In genomic region chr6:88725111-88725711, GRCh38 we compare ENCODE assay signal across 10 cellular contexts.
A peak's percentile ranks its signal among the peaks of the same experiment; 100 is the strongest.
DNase-seq lines count a peak whose midpoint lies in the region; ATAC-seq and TF ChIP-seq lines count a peak whose summit lies in the region.
"Had no signal": no experiment of that assay in that cellular context is flagged by ENCODE, and none has a peak within 500 bp of the region (broad histone marks: within the 10 kb centered on the region; RNA-seq: fewer than 3 reads in every experiment).

No MANE protein-coding gene starts in this region.

- H3K27ac ChIP-seq in SK-N-SH (ENCODE audit: low read depth in 2 of 2, low read length in 1 of 2) (no peak overlapping the region), PC-3 (ENCODE audit: low read length) (no peak overlapping the region), aorta (ENCODE audit: low read depth in 1 of 2, low read length in 2 of 2) (no peak overlapping the region)
- H3K27ac ChIP-seq: BLaER1 treated with 17β-estradiol and CSF1 and Interleukin-3, amounts not matched to agents 10 nM and 100 nM; esophagus squamous epithelium had no signal

- no peaks in the 10 kb centered on the region for H3K9me3 ChIP-seq in SK-N-SH
- H3K9me3 ChIP-seq in PC-3 (ENCODE audit: low read length): no peaks in the 10 kb centered on the region
- H3K9me3 ChIP-seq in aorta (ENCODE audit: control insufficient read depth, low read length): no peaks in the 10 kb centered on the region
- H3K9me3 ChIP-seq: BLaER1 treated with 17β-estradiol and CSF1 and Interleukin-3, amounts not matched to agents 10 nM and 100 nM; esophagus squamous epithelium had no signal

- no peak overlapping the region for H3K27ac Mint-ChIP-seq in glutamatergic neuron (ENCODE audit: unreplicated experiment)

- no peaks in the 10 kb centered on the region for H3K36me3 ChIP-seq in SK-N-SH (replicated peaks in 1 of 2; ENCODE audit: control insufficient read depth in 1 of 2, insufficient read depth in 2 of 2, low read length in 1 of 2)
- no peaks in the 10 kb centered on the region for H3K36me3 ChIP-seq in PC-3 (ENCODE audit: low read depth, low read length)
- no peaks in the 10 kb centered on the region for H3K36me3 ChIP-seq in aorta (ENCODE audit: control insufficient read depth in 1 of 2, insufficient read depth in 2 of 2, low read length in 1 of 2)
- H3K36me3 ChIP-seq: BLaER1 treated with 17β-estradiol and CSF1 and Interleukin-3, amounts not matched to agents 10 nM and 100 nM; esophagus squamous epithelium had no signal

- BruUV-seq in PC-3 (replicated peaks; lab: Mats Ljungman, UMichigan): no TSS peak

- DNase-seq in SK-N-SH (peak; percentile 15), PC-3 (no peak), glutamatergic neuron (peak; percentile 81), aorta (no peak), NCI-H2227 (lab: John Stamatoyannopoulos, UW; ENCODE audit: unreplicated experiment) (no peak), midbrain (lab: John Stamatoyannopoulos, UW) (no peak)
- DNase-seq in stimulated activated CD4-positive, alpha-beta T cell treated with anti-CD3 and anti-CD28 coated beads, Interleukin-2, amount 100 ng/mL, for 4 hours (ENCODE audit: low read depth): peak; percentile 6
- DNase-seq: esophagus squamous epithelium had no signal

- ATAC-seq in SK-N-SH treated with all-trans-retinoic acid at 6 μM for 48 hours: no peak
- ATAC-seq in PC-3: no peak
- ATAC-seq in aorta (ENCODE audit: low FRiP score): no peak

- H3K27me3 ChIP-seq in SK-N-SH (ENCODE audit: insufficient read depth) (no peaks in the 10 kb centered on the region), PC-3 (ENCODE audit: low read length) (no peaks in the 10 kb centered on the region), aorta (ENCODE audit: control insufficient read depth in 1 of 2, insufficient read depth in 2 of 2, low read length in 1 of 2) (no peaks in the 10 kb centered on the region)
- H3K27me3 ChIP-seq: BLaER1 treated with 17β-estradiol and CSF1 and Interleukin-3, amounts not matched to agents 10 nM and 100 nM; esophagus squamous epithelium had no signal

- CTCF ChIA-PET in SK-N-SH (lab: Yijun Ruan, JAX) (interaction anchor here (0.7 kb wide), 1 partner anchor 139 kb away, joined by 3 read pairs; no protein-coding TSS in a partner anchor), PC-3 (lab: Charles Lee) (no interaction called here)

- no peaks in the 10 kb centered on the region for H3K9me2 ChIP-seq in SK-N-SH
- H3K9me2 ChIP-seq in PC-3 (replicated peaks; ENCODE audit: low read length): no peaks in the 10 kb centered on the region

- no peaks in the 10 kb centered on the region for H3K79me2 ChIP-seq in SK-N-SH (ENCODE audit: insufficient read depth)
- H3K79me2 ChIP-seq in PC-3 (ENCODE audit: low read length): no peaks in the 10 kb centered on the region

- no peaks in the 10 kb centered on the region for H3F3A ChIP-seq in SK-N-SH (replicated peaks; ENCODE audit: insufficient read depth)
- H3F3A ChIP-seq in PC-3 (ENCODE audit: low read length, unreplicated experiment): no peaks in the 10 kb centered on the region

- intact Hi-C loops in PC-3 (cut with micrococcal nuclease) (no loop called here), aorta (cut with DNase I) (no loop called here)

- H3K36me3 Mint-ChIP-seq in glutamatergic neuron (ENCODE audit: unreplicated experiment): no peaks in the 10 kb centered on the region

- 91% methylated on average over 11 of the region's 11 CpGs for WGBS in SK-N-SH (ENCODE audit: low lambda C conversion rate)
- 55 to 65% methylated on average over 11 of the region's 11 CpGs for WGBS in aorta, 2 donors

- H3K4me1 ChIP-seq in SK-N-SH (ENCODE audit: control insufficient read depth in 1 of 2, insufficient read depth in 2 of 2, low read depth in 1 of 2, low read length in 1 of 2) (no peaks in the 10 kb centered on the region), PC-3 (ENCODE audit: insufficient read depth, low read length) (peaks cover 1% of the 10 kb centered on the region), aorta (ENCODE audit: control insufficient read depth in 1 of 2, insufficient read depth in 2 of 2, low read length in 2 of 2) (no peaks in the 10 kb centered on the region)
- H3K4me1 ChIP-seq: BLaER1 treated with 17β-estradiol and CSF1 and Interleukin-3, amounts not matched to agents 10 nM and 100 nM; esophagus squamous epithelium had no signal

- H2AFZ ChIP-seq in SK-N-SH (ENCODE audit: low read depth) (no peak overlapping the region), PC-3 (ENCODE audit: low read length) (no peak overlapping the region)

- TF ChIP-seq EP300 in SK-N-SH (IDR thresholded peaks at IDR 0.05; ENCODE audit: borderline replicate concordance in 1 of 2, low read depth in 1 of 2, low read length in 1 of 2): no peak

- H3K4me3 ChIP-seq in SK-N-SH (ENCODE audit: low read depth in 2 of 2, low read length in 1 of 2) (no peak overlapping the region), PC-3 (ENCODE audit: low read length) (no peak overlapping the region), aorta (ENCODE audit: low read length in 2 of 2) (no peak overlapping the region)
- H3K4me3 ChIP-seq: BLaER1 treated with 17β-estradiol and CSF1 and Interleukin-3, amounts not matched to agents 10 nM and 100 nM; esophagus squamous epithelium had no signal

- peaks cover 1% of the 10 kb centered on the region for H3K9me3 Mint-ChIP-seq in glutamatergic neuron (ENCODE audit: unreplicated experiment)

- no peak overlapping the region for H3K9ac ChIP-seq in SK-N-SH
- H3K9ac ChIP-seq in PC-3 (ENCODE audit: low read length): no peak overlapping the region
- H3K9ac ChIP-seq: BLaER1 treated with 17β-estradiol and CSF1 and Interleukin-3, amounts not matched to agents 10 nM and 100 nM had no signal

- peak; percentile 13; the same call in 1 of the 2 replicates for TF ChIP-seq RAD21 in SK-N-SH (IDR thresholded peaks at IDR 0.05; ENCODE audit: low read length)

- POLR2A ChIA-PET in SK-N-SH (lab: Yijun Ruan, JAX) (no interaction called here), PC-3 (lab: Charles Lee; ENCODE audit: unreplicated experiment) (no interaction called here)

- TF ChIP-seq CTCF in SK-N-SH (IDR thresholded peaks at IDR 0.05) (peak; percentile 33), PC-3 (conservative IDR thresholded peaks at IDR 0.05; ENCODE audit: low read depth, low read length) (peak; percentile 29; the same call in 1 of the 2 replicates), glutamatergic neuron (IDR thresholded peaks at IDR 0.05; ENCODE audit: partially characterized antibody, unreplicated experiment) (peak; percentile 63)

- peaks cover 16% of the 10 kb centered on the region for H3K4me1 Mint-ChIP-seq in glutamatergic neuron (ENCODE audit: low read depth, unreplicated experiment)

- H4K20me1 ChIP-seq in SK-N-SH (ENCODE audit: insufficient read depth) (no peaks in the 10 kb centered on the region), PC-3 (ENCODE audit: low read length) (no peaks in the 10 kb centered on the region)
- H4K20me1 ChIP-seq: BLaER1 treated with 17β-estradiol and CSF1 and Interleukin-3, amounts not matched to agents 10 nM and 100 nM had no signal

- H3K4me3 Mint-ChIP-seq in glutamatergic neuron (ENCODE audit: unreplicated experiment): no peak overlapping the region

- H3K4me2 ChIP-seq in SK-N-SH (no peak overlapping the region), PC-3 (ENCODE audit: low read length) (no peak overlapping the region)
- H3K4me2 ChIP-seq: BLaER1 treated with 17β-estradiol and CSF1 and Interleukin-3, amounts not matched to agents 10 nM and 100 nM had no signal

- no peaks in the 10 kb centered on the region for H3K27me3 Mint-ChIP-seq in glutamatergic neuron (ENCODE audit: unreplicated experiment)

TF ChIP-seq in SK-N-SH, 30 proteins besides CTCF, POLR2A, EP300 and RAD21 (continues in another document):
- TF ChIP-seq FOXJ3 (CRISPR knock-in tag; IDR thresholded peaks at IDR 0.05) (no peak), IRF3 (IDR thresholded peaks at IDR 0.05; ENCODE audit: low read depth, low read length) (no peak), SIN3A (IDR thresholded peaks at IDR 0.05; ENCODE audit: borderline replicate concordance, low read depth, low read length) (no peak), TAF1 (IDR thresholded peaks at IDR 0.05; ENCODE audit: borderline replicate concordance, low read depth, low read length) (no peak), GATA2 (CRISPR knock-in tag; IDR thresholded peaks at IDR 0.05) (no peak)

TF ChIP-seq in SK-N-SH treated with all-trans-retinoic acid at 6 μM for 48 hours, 23 proteins besides CTCF, POLR2A, EP300 and RAD21:
- TF ChIP-seq ISL1 (CRISPR knock-in tag; IDR thresholded peaks at IDR 0.05) (no peak), BACH2 (CRISPR knock-in tag; IDR thresholded peaks at IDR 0.05; ENCODE audit: borderline replicate concordance) (no peak), CSRNP3 (CRISPR knock-in tag; IDR thresholded peaks at IDR 0.05) (no peak), ZNF70 (CRISPR knock-in tag; IDR thresholded peaks at IDR 0.05) (no peak), SNAI2 (CRISPR knock-in tag; IDR thresholded peaks at IDR 0.05) (no peak), OSR1 (CRISPR knock-in tag; IDR thresholded peaks at IDR 0.05) (no peak), GLIS3 (CRISPR knock-in tag; IDR thresholded peaks at IDR 0.05) (no peak)
TF ChIP-seq in SK-N-SH treated with all-trans-retinoic acid at 6 μM for 48 hours: peak in this region for 0.

Comparison
In these comparisons a context has a peak if more than half of its experiments do, and no peak if none do; other contexts are left out.
1. DNase-seq: peak in SK-N-SH (single experiment), glutamatergic neuron (single experiment) and stimulated activated CD4-positive, alpha-beta T cell treated with anti-CD3 and anti-CD28 coated beads, Interleukin-2, amount 100 ng/mL, for 4 hours (single experiment); none in PC-3 (single experiment), aorta (0 of 2), NCI-H2227 (single experiment) and midbrain (single experiment).
2. Peak in every context shown above with its lines, with median percentiles within 50 percentile points of each other: CTCF ChIP-seq.